In genomic region chr6:41682497-41682961, GRCh38 we compare ENCODE assay signal across 8 cellular contexts. TPM values are rescaled to one million over a fixed set of nuclear protein-coding genes. Genes with fewer than 3 reads are reported as not detected.
A peak's percentile ranks its signal among the peaks of the same experiment; 100 is the strongest.
DNase-seq lines count a peak whose midpoint lies in the region; ATAC-seq lines count a peak whose summit lies in the region.

No MANE protein-coding gene starts in this region.

- H3K9me3 ChIP-seq in adipocyte (ENCODE audit: control insufficient read depth, low read length), result no peaks in the 10 kb centered on the region

- ATAC-seq in naive thymus-derived CD8-positive, alpha-beta T cell, result no peak
- ATAC-seq in HG03045 (IDR thresholded peaks at IDR 0.05; ENCODE audit: unreplicated experiment), result no peak

- no peaks in the 10 kb centered on the region for H3K9me3 Mint-ChIP-seq in naive thymus-derived CD8-positive, alpha-beta T cell

- peaks cover 0 to 4% (median 0%) of the 10 kb centered on the region in 5 donors for H3K27me3 Mint-ChIP-seq in naive thymus-derived CD8-positive, alpha-beta T cell

- H3K27ac Mint-ChIP-seq in naive thymus-derived CD8-positive, alpha-beta T cell, result peak overlapping the region in 6 of 10 donors; percentile 29 to 88 (median 82)

- peaks cover 10% of the 10 kb centered on the region for H3K4me1 ChIP-seq in adipocyte (ENCODE audit: control insufficient read depth, insufficient read depth, low read length)

- peaks cover 4% of the 10 kb centered on the region for H3K27me3 ChIP-seq in adipocyte (replicated peaks; ENCODE audit: control insufficient read depth, insufficient read depth, low read length)

- no peak overlapping the region for H3K4me3 ChIP-seq in adipocyte (ENCODE audit: low read length)

- peaks cover 6 to 18% (median 11%) of the 10 kb centered on the region in 4 donors for H3K4me1 Mint-ChIP-seq in naive thymus-derived CD8-positive, alpha-beta T cell

- peaks cover 3% of the 10 kb centered on the region for H3K36me3 ChIP-seq in adipocyte (ENCODE audit: control insufficient read depth, insufficient read depth, low read length, severe bottlenecking)

- H3K36me3 Mint-ChIP-seq in naive thymus-derived CD8-positive, alpha-beta T cell, result peaks cover 0 to 6% (median 0%) of the 10 kb centered on the region in 3 donors

- peak overlapping the region; percentile 82 for H3K9ac ChIP-seq in adipocyte (ENCODE audit: low read length)

- H3K4me3 Mint-ChIP-seq in naive thymus-derived CD8-positive, alpha-beta T cell, result peak overlapping the region in 9 of 10 donors; percentile 66 to 86 (median 82)

- peak; percentile 15 for DNase-seq in stimulated activated CD4-positive, alpha-beta T cell treated with anti-CD3 and anti-CD28 coated beads, Interleukin-12 subunit alpha, Interleukin-12 subunit beta, amount 100 ng/mL, for 4 hours
- no peak for DNase-seq in stimulated activated CD4-positive, alpha-beta T cell treated with anti-CD3 and anti-CD28 coated beads, Interleukin-4, amount 100 ng/mL, for 4 hours
- DNase-seq in adipocyte (ENCODE audit: low read depth) (no peak), HPDE6-E6E7 (ENCODE audit: extremely low spot score) (no peak), GM19240 (ENCODE audit: insufficient read length, low spot score) (no peak), NCI-H2196 (lab: John Stamatoyannopoulos, UW; ENCODE audit: unreplicated experiment) (no peak)
- no peak for DNase-seq in naive thymus-derived CD8-positive, alpha-beta T cell

- POLR2A ChIA-PET in naive thymus-derived CD8-positive, alpha-beta T cell (lab: Charles Lee), result interaction anchor here (0.6 kb wide), 1 partner anchor 202 kb away, joined by 3 read pairs; no protein-coding TSS in a partner anchor

RNA-seq across cellular contexts. Expression of gene MDFI, which starts 44.3 kb away (rescaled TPM):
- not detected for total RNA-seq in naive thymus-derived CD8-positive, alpha-beta T cell
- polyA plus RNA-seq in naive thymus-derived CD8-positive, alpha-beta T cell, result not detected

RNA-seq across cellular contexts. Expression of gene TFEB, which starts 52.9 kb away (rescaled TPM):
- total RNA-seq in naive thymus-derived CD8-positive, alpha-beta T cell, result 10 to 100 TPM in 1 of 2 experiments, 1 to 10 TPM in 1; 9.2 to 10.8 TPM
- 1 to 10 TPM; 2.6 to 9.4 (median 6.1) TPM for polyA plus RNA-seq in naive thymus-derived CD8-positive, alpha-beta T cell
